In the genomic region with DNA sequence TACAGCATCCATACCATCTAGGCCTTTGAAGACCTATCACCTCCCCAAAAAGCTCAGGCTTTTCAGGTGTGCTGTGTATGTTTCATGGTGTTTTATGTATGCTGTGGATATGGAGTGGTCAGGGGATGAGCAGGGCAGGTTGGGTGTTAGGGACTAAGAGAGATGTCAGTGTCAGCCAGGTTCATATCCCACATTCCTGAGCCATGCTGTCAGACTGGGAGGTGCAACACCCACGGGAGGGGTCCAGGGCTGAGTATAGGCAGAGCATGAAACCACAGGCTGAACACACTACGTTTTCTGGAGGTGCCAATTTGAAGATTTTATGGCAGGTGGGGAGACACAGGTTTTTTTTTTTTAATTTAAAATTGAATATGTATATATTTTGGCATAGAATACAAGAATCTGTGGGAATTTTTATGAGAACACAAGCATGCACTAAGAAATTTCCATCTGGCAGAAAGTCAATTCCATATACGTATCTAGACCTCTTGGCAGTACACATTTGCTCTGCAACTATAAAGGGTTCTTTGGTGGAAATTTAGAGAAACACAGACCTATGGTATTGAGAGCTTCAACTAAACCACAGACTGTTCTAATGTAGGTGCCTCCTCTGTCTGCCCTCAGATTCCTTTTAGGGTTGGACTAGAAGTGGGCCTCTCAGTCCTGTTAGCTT, we compare ENCODE assay signal across 13 cellular contexts.
DNase-seq lines count a peak whose midpoint lies in the region; ATAC-seq, FAIRE-seq and TF ChIP-seq lines count a peak whose summit lies in the region.
"Had no signal": no experiment of that assay in that cellular context is flagged by ENCODE, and none has a peak within 500 bp of the region (broad histone marks: within the 10 kb centered on the region; RNA-seq: fewer than 3 reads in every experiment).

No MANE protein-coding gene starts in this region.

- WGBS in K562 (ENCODE audit: insufficient coverage, low coverage, missing lambda C conversion rate): 37% methylated on average over 3 of the region's 3 CpGs

- no peak overlapping the region for H2AFZ ChIP-seq in K562 (ENCODE audit: low read depth, low read length)

- no peaks in the 10 kb centered on the region for H3K9me1 ChIP-seq in K562 (ENCODE audit: control insufficient read depth, insufficient read depth, low read length)

- H3K4me3 ChIP-seq in K562: no peak overlapping the region
- H3K4me3 ChIP-seq: gastroesophageal sphincter, left ventricle myocardium inferior had no signal

- no peak for TF ChIP-seq CTCF in K562 (IDR thresholded peaks at IDR 0.05 in 2 of 3, conservative IDR thresholded peaks at IDR 0.05 in 1 of 3; ENCODE audit: insufficient read depth in 2 of 3, low read depth in 1 of 3, low read length in 3 of 3)

- TF ChIP-seq RAD21 in K562 (CRISPR knock-in tag; conservative IDR thresholded peaks at IDR 0.05 in 1 of 2, IDR thresholded peaks at IDR 0.05 in 1 of 2): no peak

- CTCF ChIA-PET in K562 (lab: Yijun Ruan, JAX; ENCODE audit: low intra/inter-chr PET ratio): no interaction called here

- no peak overlapping the region for H3K4me2 ChIP-seq in K562 (ENCODE audit: insufficient read depth, low read length)

- TF ChIP-seq POLR2A in K562 (conservative IDR thresholded peaks at IDR 0.05): no peak

- H3K9ac ChIP-seq in K562 (ENCODE audit: insufficient read depth in 1 of 2, low read depth in 2 of 2, low read length in 2 of 2): no peak overlapping the region

- H3K27ac ChIP-seq in K562 (ENCODE audit: extremely low read depth, low read depth, low read length): no peak overlapping the region
- H3K27ac ChIP-seq: left ventricle myocardium inferior had no signal

- H3K9me3 Mint-ChIP-seq in activated naive CD4-positive, alpha-beta T cell treated with anti-CD3 and anti-CD28 coated beads, Interleukin-2, amount 50 U/mL, for 72 hours: no peaks in the 10 kb centered on the region
- H3K9me3 Mint-ChIP-seq: activated CD4-positive, alpha-beta T cell treated with anti-CD3 and anti-CD28 coated beads, Interleukin-2, amount 10 ng/mL, durations not matched to agents 24 days and 14 days had no signal

- H3K9me3 ChIP-seq in K562 (replicated peaks; ENCODE audit: control insufficient read depth, insufficient read depth, low read depth, low read length): no peaks in the 10 kb centered on the region
- H3K9me3 ChIP-seq: gastroesophageal sphincter, left ventricle myocardium inferior had no signal

- FAIRE-seq in HTR-8/SVneo (lab: Jason Lieb, UNC) (peak; percentile 95), K562 (lab: Jason Lieb, UNC) (no peak)

- no peak for ATAC-seq in K562
- ATAC-seq in activated naive CD4-positive, alpha-beta T cell treated with anti-CD3 and anti-CD28 coated beads, Interleukin-2, amount 50 U/mL, for 72 hours: no peak
- no peak for ATAC-seq in Right ventricle myocardium inferior
- ATAC-seq: gastroesophageal sphincter had no signal

- H3K36me3 Mint-ChIP-seq in activated naive CD4-positive, alpha-beta T cell treated with anti-CD3 and anti-CD28 coated beads, Interleukin-2, amount 50 U/mL, for 72 hours: no peaks in the 10 kb centered on the region

- H3K27me3 ChIP-seq in K562 (ENCODE audit: control insufficient read depth in 2 of 2, insufficient read depth in 2 of 2, low read length in 2 of 2): no peaks in the 10 kb centered on the region; a peak in 1 of 5 replicates
- H3K27me3 ChIP-seq: gastroesophageal sphincter had no signal

- in situ Hi-C loops in K562 (cut with MboI): no loop called here

- DNase-seq in HTR-8/SVneo (ENCODE audit: insufficient read length, low spot score): peak; percentile 65
- peak in 1 of 4 experiments; percentile 17 for DNase-seq in K562 (ENCODE audit: extremely low read depth in 1 of 4, low spot score in 3 of 4)
- peak; percentile 78 for DNase-seq in kidney tubule cell (ENCODE audit: low spot score)
- no peak for DNase-seq in activated naive CD4-positive, alpha-beta T cell treated with anti-CD3 and anti-CD28 coated beads, Interleukin-2, amount 50 U/mL, for 72 hours (ENCODE audit: low spot score in 2 of 2)
- no peak for DNase-seq in NCI-H510A (lab: John Stamatoyannopoulos, UW)
- no peak for DNase-seq in Right ventricle myocardium inferior (ENCODE audit: missing footprints)
- no peak for DNase-seq in activated CD4-positive, alpha-beta T cell treated with anti-CD3 and anti-CD28 coated beads, Interleukin-2, amount 50 U/mL, for 4 hours
- DNase-seq: activated CD4-positive, alpha-beta T cell treated with anti-CD3 and anti-CD28 coated beads, Interleukin-2, amount 10 ng/mL, durations not matched to agents 24 days and 14 days; effector CD4-positive, alpha-beta T cell; left ventricle myocardium inferior; NCI-H2171 treated with DMSO at 0.1 percent for 48 hours; substantia nigra had no signal

- no peaks in the 10 kb centered on the region for H3K36me3 ChIP-seq in K562 (ENCODE audit: control insufficient read depth, insufficient read depth, low read length)
- H3K36me3 ChIP-seq: gastroesophageal sphincter, left ventricle myocardium inferior had no signal

- H3K4me1 ChIP-seq in K562 (replicated peaks in 1 of 2; ENCODE audit: control insufficient read depth in 2 of 2, insufficient read depth in 2 of 2, low read length in 2 of 2): peaks cover 10 to 12% of the 10 kb centered on the region in 2 experiments

- BruUV-seq in K562 (replicated peaks; lab: Mats Ljungman, UMichigan): no TSS peak

- H3K79me2 ChIP-seq in K562 (ENCODE audit: control insufficient read depth, insufficient read depth, low read length): no peaks in the 10 kb centered on the region

- H3K27ac Mint-ChIP-seq in activated naive CD4-positive, alpha-beta T cell treated with anti-CD3 and anti-CD28 coated beads, Interleukin-2, amount 50 U/mL, for 72 hours: no peak overlapping the region
- H3K27ac Mint-ChIP-seq: activated CD4-positive, alpha-beta T cell treated with anti-CD3 and anti-CD28 coated beads, Interleukin-2, amount 10 ng/mL, durations not matched to agents 24 days and 14 days had no signal

- no peaks in the 10 kb centered on the region; the same call in 1 of the 2 replicates for H4K20me1 ChIP-seq in K562 (replicated peaks; ENCODE audit: control insufficient read depth, insufficient read depth, low read length)

- no peak for TF ChIP-seq EP300 in K562 (IDR thresholded peaks at IDR 0.05; ENCODE audit: low read length)

- POLR2A ChIA-PET in K562 (lab: Yijun Ruan, JAX): no interaction called here

- intact Hi-C loops in K562 (cut with micrococcal nuclease) (no loop called here), Right ventricle myocardium inferior (cut with DNase I) (no loop called here)

TF ChIP-seq in K562, 482 proteins besides CTCF, POLR2A, EP300 and RAD21:
- TF ChIP-seq, protein P1, sequence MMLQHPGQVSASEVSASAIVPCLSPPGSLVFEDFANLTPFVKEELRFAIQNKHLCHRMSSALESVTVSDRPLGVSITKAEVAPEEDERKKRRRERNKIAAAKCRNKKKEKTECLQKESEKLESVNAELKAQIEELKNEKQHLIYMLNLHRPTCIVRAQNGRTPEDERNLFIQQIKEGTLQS (IDR thresholded peaks at IDR 0.05): 0 out of 2 replicates have a peak, but pooled peaks have one; percentile 21
- TF ChIP-seq, protein P1 (CRISPR knock-in tag; conservative IDR thresholded peaks at IDR 0.05): no peak
- TF ChIP-seq HOXB6 (CRISPR knock-in tag; IDR thresholded peaks at IDR 0.05; ENCODE audit: borderline replicate concordance): no peak

Comparison
In these comparisons a context has a peak if more than half of its experiments do, and no peak if none do; other contexts are left out.
1. DNase-seq: peak in HTR-8/SVneo (single experiment) and kidney tubule cell (single experiment); none in activated naive CD4-positive, alpha-beta T cell treated with anti-CD3 and anti-CD28 coated beads, Interleukin-2, amount 50 U/mL, for 72 hours (0 of 2), NCI-H510A (single experiment), Right ventricle myocardium inferior (single experiment) and activated CD4-positive, alpha-beta T cell treated with anti-CD3 and anti-CD28 coated beads, Interleukin-2, amount 50 U/mL, for 4 hours (0 of 2).